ENCODE assay signal across 3 cellular contexts in genomic region chr15:65077291-65077980, GRCh38.
TF ChIP-seq lines count a peak whose summit lies in the region.

No MANE protein-coding gene starts in this region.

TF ChIP-seq in A549, 52 proteins besides CTCF, POLR2A, EP300 and RAD21:
- TF ChIP-seq HEYL (CRISPR knock-in tag; IDR thresholded peaks at IDR 0.05) = no peak
- no peak for TF ChIP-seq NFE2L2 (conservative IDR thresholded peaks at IDR 0.05; ENCODE audit: low read length)
- no peak for TF ChIP-seq HOXB5 (CRISPR knock-in tag; IDR thresholded peaks at IDR 0.05)
- TF ChIP-seq MYC (IDR thresholded peaks at IDR 0.05; ENCODE audit: borderline replicate concordance, low read length) = no peak
- TF ChIP-seq TFCP2L1 (CRISPR knock-in tag; IDR thresholded peaks at IDR 0.05) = no peak
- no peak for TF ChIP-seq JUN (IDR thresholded peaks at IDR 0.05)

TF ChIP-seq in GM23338, 12 proteins besides CTCF, POLR2A, EP300 and RAD21:
- TF ChIP-seq EZH2phosphoT487 (IDR thresholded peaks at IDR 0.05; ENCODE audit: unreplicated experiment) = no peak

TF ChIP-seq in endothelial cell of umbilical vein, 7 proteins besides CTCF, POLR2A, EP300 and RAD21:
- peak; percentile 82 for TF ChIP-seq EZH2 (IDR thresholded peaks at IDR 0.05; ENCODE audit: borderline replicate concordance, low read depth, low read length, severe bottlenecking)
- no peak for TF ChIP-seq POLR2AphosphoS5 (IDR thresholded peaks at IDR 0.05; ENCODE audit: insufficient read depth, low read depth, low read length)
